ENCODE assay signal across 1 cellular context in the genomic region with DNA sequence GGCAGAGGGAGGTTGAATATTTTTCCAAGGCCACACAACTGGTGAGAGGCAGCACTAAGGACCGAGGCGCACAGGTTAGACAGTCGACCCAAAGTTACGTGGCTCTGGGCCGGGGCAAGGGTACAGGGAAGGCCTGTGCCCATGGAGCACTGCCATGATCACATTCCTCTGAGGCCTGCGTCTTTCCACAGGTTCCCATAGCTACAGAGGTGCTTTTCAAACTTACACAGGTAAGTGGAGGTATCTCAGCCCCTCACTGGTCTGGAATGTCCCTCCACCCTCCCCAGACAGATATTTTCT.
TF ChIP-seq lines count a peak whose summit lies in the region.

No MANE protein-coding gene starts in this region.

TF ChIP-seq in HepG2, 621 proteins besides CTCF, POLR2A, EP300 and RAD21:
- TF ChIP-seq, protein P1, sequence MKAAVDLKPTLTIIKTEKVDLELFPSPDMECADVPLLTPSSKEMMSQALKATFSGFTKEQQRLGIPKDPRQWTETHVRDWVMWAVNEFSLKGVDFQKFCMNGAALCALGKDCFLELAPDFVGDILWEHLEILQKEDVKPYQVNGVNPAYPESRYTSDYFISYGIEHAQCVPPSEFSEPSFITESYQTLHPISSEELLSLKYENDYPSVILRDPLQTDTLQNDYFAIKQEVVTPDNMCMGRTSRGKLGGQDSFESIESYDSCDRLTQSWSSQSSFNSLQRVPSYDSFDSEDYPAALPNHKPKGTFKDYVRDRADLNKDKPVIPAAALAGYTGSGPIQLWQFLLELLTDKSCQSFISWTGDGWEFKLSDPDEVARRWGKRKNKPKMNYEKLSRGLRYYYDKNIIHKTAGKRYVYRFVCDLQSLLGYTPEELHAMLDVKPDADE (CRISPR knock-in tag; IDR thresholded peaks at IDR 0.05) = no peak
- peak; percentile 9; the same call in 1 of the 2 replicates for TF ChIP-seq ZNF543 (CRISPR knock-in tag; IDR thresholded peaks at IDR 0.05)
